ENCODE assay signal across 9 cellular contexts in genomic region chr16:74743668-74744299, GRCh38. TPM values are rescaled to one million over a fixed set of nuclear protein-coding genes. Genes with fewer than 3 reads are reported as not detected.
DNase-seq lines count a peak whose midpoint lies in the region; ATAC-seq and TF ChIP-seq lines count a peak whose summit lies in the region.
"Had no signal": no experiment of that assay in that cellular context is flagged by ENCODE, and none has a peak within 500 bp of the region (broad histone marks: within the 10 kb centered on the region; RNA-seq: fewer than 3 reads in every experiment).

No MANE protein-coding gene starts in this region.

- CTCF ChIA-PET in HEK293 (lab: Yijun Ruan, JAX) (interaction anchor here (0.8 to 2.1 kb wide), 4 partner anchors 10 to 456 kb away, joined by 3 to 5 read pairs (median 4); partner anchors contain the start of gene FA2H), PC-9 (lab: Charles Lee) (interaction anchor here (0.7 kb wide), 1 partner anchor 288 kb away, joined by 3 read pairs; no protein-coding TSS in a partner anchor)

- peaks cover 35% of the 10 kb centered on the region; the same call in 1 of the 2 replicates for H3F3A ChIP-seq in PC-9 (ENCODE audit: insufficient read depth, low read depth)

- H4K20me1 ChIP-seq in PC-9 (ENCODE audit: insufficient read depth) = no peaks in the 10 kb centered on the region

- intact Hi-C loops in PC-9 (cut with micrococcal nuclease; ENCODE audit: unreplicated experiment) = loop anchor here (5.0 kb wide), 1 partner anchor 36 kb away; no protein-coding TSS in a partner anchor

- H3K4me3 ChIP-seq in HEK293 (ENCODE audit: low read depth, low read length) (peak overlapping the region; percentile 16), PC-9 (peak overlapping the region; percentile 44; the same call in 1 of the 2 replicates), foreskin fibroblast (ENCODE audit: low read depth in 1 of 2, low read length in 2 of 2) (no peak overlapping the region)

- POLR2A ChIA-PET in HEK293 (lab: Yijun Ruan, JAX) = interaction anchor here (0.7 to 1.1 kb wide), 3 partner anchors 31 to 97 kb away, joined by 3 to 5 read pairs (median 3); partner anchors contain the start of gene FA2H
- POLR2A ChIA-PET in PC-9 (lab: Charles Lee; ENCODE audit: unreplicated experiment) = interaction anchor here (0.5 to 0.7 kb wide), 4 partner anchors 29 to 472 kb away, joined by 3 to 19 read pairs (median 8); no protein-coding TSS in a partner anchor

- H3K4me1 ChIP-seq in HEK293 (ENCODE audit: control insufficient read depth, insufficient read depth, low read length) (peaks cover 11% of the 10 kb centered on the region), PC-9 (replicated peaks; ENCODE audit: insufficient read depth) (peaks cover 49% of the 10 kb centered on the region)

- peak overlapping the region; percentile 71; the same call in 1 of the 2 replicates for H2AFZ ChIP-seq in PC-9

- TSS peak; percentile 58 for BruUV-seq in PC-9 (replicated peaks; lab: Mats Ljungman, UMichigan)

- H3K9me3 ChIP-seq in HEK293 (ENCODE audit: control insufficient read depth, insufficient read depth, low read depth, low read length) (no peaks in the 10 kb centered on the region), PC-9 (ENCODE audit: insufficient read depth, low read depth) (no peaks in the 10 kb centered on the region)

- TF ChIP-seq CTCF in HEK293 (tag by site-specific recombination; IDR thresholded peaks at IDR 0.05) (no peak), PC-9 (conservative IDR thresholded peaks at IDR 0.05) (no peak), foreskin fibroblast (IDR thresholded peaks at IDR 0.05; ENCODE audit: low read depth, low read length) (no peak)

- H3K36me3 ChIP-seq in HEK293 (ENCODE audit: control insufficient read depth in 2 of 2, insufficient read depth in 1 of 2, low read length in 2 of 2) = no peaks in the 10 kb centered on the region
- H3K36me3 ChIP-seq in PC-9 (ENCODE audit: low read depth) = no peaks in the 10 kb centered on the region

- H3K27ac ChIP-seq in HEK293 (ENCODE audit: extremely low read depth, low read depth, low read length) (no peak overlapping the region; the same call in 1 of the 2 replicates), PC-9 (peak overlapping the region; percentile 91)

- H3K9me2 ChIP-seq in PC-9 (ENCODE audit: insufficient read depth) = no peaks in the 10 kb centered on the region

- peak overlapping the region; percentile 83 for H3K4me2 ChIP-seq in PC-9

- no peaks in the 10 kb centered on the region for H3K27me3 ChIP-seq in PC-9 (ENCODE audit: insufficient read depth, low read depth)

- DNase-seq in PC-9 (peak; percentile 94 to 97), foreskin fibroblast (peak; percentile 41 to 80), stromal cell of bone marrow (ENCODE audit: low read depth) (peak; percentile 21), OCI-M2 (lab: John Stamatoyannopoulos, UW; ENCODE audit: unreplicated experiment) (no peak)
- DNase-seq in stimulated activated CD4-positive, alpha-beta T cell treated with anti-CD3 and anti-CD28 coated beads, Interleukin-2, amount 100 ng/mL, for 48 hours = no peak

- ATAC-seq in GM18909 (IDR thresholded peaks at IDR 0.05; ENCODE audit: poor library complexity, unreplicated experiment) = no peak
- no peak for ATAC-seq in HG02870 (IDR thresholded peaks at IDR 0.05; ENCODE audit: unreplicated experiment)

- 0 out of 2 replicates have a peak, but pooled peaks cover 5% of the 10 kb centered on the region for H3K79me2 ChIP-seq in PC-9 (ENCODE audit: low read depth)

TF ChIP-seq in HEK293, 187 proteins besides CTCF, POLR2A, EP300 and RAD21 (continues in another document):
- TF ChIP-seq ZBTB17 (tag by site-specific recombination; IDR thresholded peaks at IDR 0.05) (peak; percentile 94), SP2 (tag by site-specific recombination; IDR thresholded peaks at IDR 0.05) (peak; percentile 35; the same call in 1 of the 2 replicates), ELK4 (IDR thresholded peaks at IDR 0.05; ENCODE audit: borderline replicate concordance, low read depth, low read length) (no peak), IKZF3 (tag by site-specific recombination; IDR thresholded peaks at IDR 0.05) (peak; percentile 62), ZBTB21 (tag by site-specific recombination; IDR thresholded peaks at IDR 0.05) (peak; percentile 63; the same call in 1 of the 2 replicates), SCRT2 (tag by site-specific recombination; IDR thresholded peaks at IDR 0.05) (peak; percentile 85), ZNF114 (tag by site-specific recombination; IDR thresholded peaks at IDR 0.05) (no peak), ZNF521 (tag by site-specific recombination; IDR thresholded peaks at IDR 0.05) (no peak), GFI1B (tag by site-specific recombination; IDR thresholded peaks at IDR 0.05) (no peak), FEZF1 (tag by site-specific recombination; IDR thresholded peaks at IDR 0.05) (peak; percentile 16; the same call in 1 of the 2 replicates), ZBTB6 (tag by site-specific recombination; IDR thresholded peaks at IDR 0.05) (no peak), TSHZ1 (tag by site-specific recombination; IDR thresholded peaks at IDR 0.05; ENCODE audit: borderline replicate concordance) (peak; percentile 29; the same call in 1 of the 2 replicates), ZNF596 (tag by site-specific recombination; IDR thresholded peaks at IDR 0.05) (no peak), ZNF670 (tag by site-specific recombination; IDR thresholded peaks at IDR 0.05; ENCODE audit: low read depth) (no peak), ZSCAN4 (tag by site-specific recombination; IDR thresholded peaks at IDR 0.05) (no peak), WT1 (tag by site-specific recombination; IDR thresholded peaks at IDR 0.05) (0 out of 2 replicates have a peak, but pooled peaks have one; percentile 31), ZNF362 (tag by site-specific recombination; IDR thresholded peaks at IDR 0.05) (no peak), ZNF221 (tag by site-specific recombination; IDR thresholded peaks at IDR 0.05; ENCODE audit: borderline replicate concordance) (no peak)

RNA-seq across cellular contexts. Expression of gene FA2H, which starts 30.8 kb away (rescaled TPM):
- total RNA-seq in PC-9 (2021) = 3.5 and 4.8 TPM in 2 replicates
- total RNA-seq: cardiac septum had no signal

RNA-seq across cellular contexts. Expression of gene MLKL, which starts 43.1 kb away (rescaled TPM):
- 6.8 and 11.2 TPM in 2 replicates for total RNA-seq in PC-9 (2021)

Comparison
In these comparisons a context has a peak if more than half of its experiments do, and no peak if none do; other contexts are left out.
1. H3K4me3 ChIP-seq: peak in HEK293 (single experiment) and PC-9 (single experiment); none in foreskin fibroblast (0 of 2).
2. DNase-seq: peak in PC-9 (2 of 2), foreskin fibroblast (2 of 2) and stromal cell of bone marrow (single experiment); none in OCI-M2 (single experiment) and stimulated activated CD4-positive, alpha-beta T cell treated with anti-CD3 and anti-CD28 coated beads, Interleukin-2, amount 100 ng/mL, for 48 hours (0 of 2).